ENCODE assay signal across 27 cellular contexts in the genomic region with DNA sequence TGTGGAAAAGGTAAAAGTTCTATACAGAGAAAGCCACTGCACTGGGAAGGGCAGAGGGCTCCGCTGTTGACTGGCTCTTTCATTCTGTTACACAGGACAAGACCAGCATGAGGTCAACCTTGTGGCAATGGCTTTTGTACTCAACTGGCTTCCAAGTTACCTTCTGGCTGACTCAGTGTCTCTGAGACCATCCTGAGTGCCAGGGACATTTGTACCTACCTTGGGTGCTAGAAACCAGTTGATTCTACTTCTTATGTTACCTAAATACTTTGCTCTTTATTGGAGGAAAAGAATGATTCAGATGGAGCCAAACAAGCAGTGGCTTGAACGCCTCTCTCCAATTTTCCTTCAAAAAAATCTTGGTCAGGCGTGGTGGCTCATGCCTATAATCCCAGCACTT.
A peak's percentile ranks its signal among the peaks of the same experiment; 100 is the strongest.
DNase-seq lines count a peak whose midpoint lies in the region; TF ChIP-seq lines count a peak whose summit lies in the region.
"Had no signal": no experiment of that assay in that cellular context is flagged by ENCODE, and none has a peak within 500 bp of the region (broad histone marks: within the 10 kb centered on the region; RNA-seq: fewer than 3 reads in every experiment).

No MANE protein-coding gene starts in this region.

- H3K4me3 ChIP-seq in PC-9 (no peak overlapping the region), epithelial cell of esophagus (ENCODE audit: low read length) (no peak overlapping the region), osteoblast (ENCODE audit: insufficient read depth, low read length) (no peak overlapping the region), BE2C (ENCODE audit: low read depth, low read length) (no peak overlapping the region), WERI-Rb-1 (ENCODE audit: low read depth, low read length) (no peak overlapping the region)
- H3K4me3 ChIP-seq: HAP-1, smooth muscle cell had no signal

- no peaks in the 10 kb centered on the region for H3K9me2 ChIP-seq in PC-9 (ENCODE audit: insufficient read depth)

- BruUV-seq in PC-9 (replicated peaks; lab: Mats Ljungman, UMichigan), result no TSS peak

- DNase-seq in PC-9, result no peak
- peak; percentile 85 for DNase-seq in epithelial cell of esophagus (ENCODE audit: low read depth)
- DNase-seq in osteoblast (ENCODE audit: insufficient read length, low spot score, missing footprints), result peak; percentile 29
- DNase-seq in substantia nigra (lab: John Stamatoyannopoulos, UW), result no peak
- DNase-seq in BE2C, result no peak
- no peak for DNase-seq in stimulated activated CD4-positive, alpha-beta T cell treated with anti-CD3 and anti-CD28 coated beads, Interleukin-2, amount 100 ng/mL, for 48 hours
- DNase-seq in WERI-Rb-1, result no peak
- DNase-seq: activated CD4-positive, alpha-beta T cell treated with anti-CD3 and anti-CD28 coated beads for 4 hours; activated CD8-positive, alpha-beta memory T cell treated with anti-CD3 and anti-CD28 coated beads for 24 hours; activated effector memory CD4-positive, alpha-beta T cell treated with anti-CD3 and anti-CD28 coated beads, Interleukin-2, amount 50 U/mL, for 16 hours; activated naive CD8-positive, alpha-beta T cell treated with anti-CD3 and anti-CD28 coated beads for 36 hours; activated T-cell treated with anti-CD3 and anti-CD28 coated beads, Interleukin-2, amount 50 U/mL, for 1 hour; aorta; caudate nucleus; cortex of kidney; endodermal cell; midbrain; naive thymus-derived CD4-positive, alpha-beta T cell; NCI-H2107; NCI-H446; NCI-H774; nucleus accumbens; stimulated activated CD4-positive, alpha-beta T cell treated with anti-CD3 and anti-CD28 coated beads, Interleukin-1b, Interleukin-23, amount 100 ng/mL, for 48 hours; T-helper 17 cell had no signal

- CTCF ChIA-PET in PC-9 (lab: Charles Lee), result no interaction called here

- H3K9me3 ChIP-seq in PC-9 (ENCODE audit: insufficient read depth, low read depth) (no peaks in the 10 kb centered on the region), osteoblast (ENCODE audit: low read depth, low read length) (no peaks in the 10 kb centered on the region), BE2C (no peaks in the 10 kb centered on the region), WERI-Rb-1 (ENCODE audit: severe bottlenecking) (peaks cover 4% of the 10 kb centered on the region)
- H3K9me3 ChIP-seq: HAP-1 had no signal

- H3K4me2 ChIP-seq in PC-9 (peak overlapping the region; percentile 24; the same call in 1 of the 2 replicates), osteoblast (ENCODE audit: insufficient read depth, low read length) (no peak overlapping the region)
- H3K4me2 ChIP-seq: smooth muscle cell had no signal

- H3K4me1 ChIP-seq in PC-9 (replicated peaks; ENCODE audit: insufficient read depth), result peaks cover 32% of the 10 kb centered on the region
- H3K4me1 ChIP-seq in osteoblast (ENCODE audit: insufficient read depth, low read length), result no peaks in the 10 kb centered on the region
- H3K4me1 ChIP-seq in BE2C, result no peaks in the 10 kb centered on the region
- H3K4me1 ChIP-seq: HAP-1 had no signal

- intact Hi-C loops in PC-9 (cut with micrococcal nuclease; ENCODE audit: unreplicated experiment), result loop anchor here (5.0 kb wide), 1 partner anchor 189 kb away; no protein-coding TSS in a partner anchor

- POLR2A ChIA-PET in PC-9 (lab: Charles Lee; ENCODE audit: unreplicated experiment), result no interaction called here

- TF ChIP-seq CTCF in 22Rv1 (IDR thresholded peaks at IDR 0.05) (no peak), PC-9 (conservative IDR thresholded peaks at IDR 0.05) (no peak), epithelial cell of esophagus (IDR thresholded peaks at IDR 0.05; ENCODE audit: insufficient read depth, low read depth, low read length, missing control alignments) (no peak), osteoblast (IDR thresholded peaks at IDR 0.05; ENCODE audit: extremely low read depth, low read depth, low read length) (no peak), BE2C (IDR thresholded peaks at IDR 0.05; ENCODE audit: low read depth, low read length) (no peak), WERI-Rb-1 (IDR thresholded peaks at IDR 0.05; ENCODE audit: low read depth, low read length) (no peak)

- peaks cover 49% of the 10 kb centered on the region for H3F3A ChIP-seq in PC-9 (ENCODE audit: insufficient read depth, low read depth)

- H3K27ac ChIP-seq in 22Rv1, result 0 out of 2 replicates have a peak overlapping the region, but pooled peaks have one; percentile 10
- peak overlapping the region; percentile 54 for H3K27ac ChIP-seq in PC-9
- no peak overlapping the region for H3K27ac ChIP-seq in osteoblast (ENCODE audit: low read depth, low read length)
- no peak overlapping the region for H3K27ac ChIP-seq in substantia nigra (ENCODE audit: low read depth, low read length, poor library complexity, severe bottlenecking)
- no peak overlapping the region for H3K27ac ChIP-seq in WERI-Rb-1

- H4K20me1 ChIP-seq in PC-9 (ENCODE audit: insufficient read depth), result no peaks in the 10 kb centered on the region; the same call in 1 of the 2 replicates
- no peaks in the 10 kb centered on the region for H4K20me1 ChIP-seq in osteoblast (ENCODE audit: insufficient read depth, low read length)

- no peaks in the 10 kb centered on the region for H3K27me3 ChIP-seq in PC-9 (ENCODE audit: insufficient read depth, low read depth)
- H3K27me3 ChIP-seq in osteoblast (ENCODE audit: insufficient read depth, low read length), result no peaks in the 10 kb centered on the region
- no peaks in the 10 kb centered on the region for H3K27me3 ChIP-seq in BE2C
- no peaks in the 10 kb centered on the region for H3K27me3 ChIP-seq in WERI-Rb-1 (ENCODE audit: insufficient read depth, low read depth, severe bottlenecking)

- H3K79me2 ChIP-seq in PC-9 (ENCODE audit: low read depth) (peaks cover 93% of the 10 kb centered on the region), osteoblast (ENCODE audit: insufficient read depth, low read length) (no peaks in the 10 kb centered on the region)

- H2AFZ ChIP-seq in PC-9 (no peak overlapping the region), osteoblast (ENCODE audit: low read length) (no peak overlapping the region)

- H3K36me3 ChIP-seq in PC-9 (ENCODE audit: low read depth), result peaks cover 20% of the 10 kb centered on the region; the same call in 1 of the 2 replicates
- H3K36me3 ChIP-seq in osteoblast (ENCODE audit: insufficient read depth, low read length), result no peaks in the 10 kb centered on the region
- no peaks in the 10 kb centered on the region for H3K36me3 ChIP-seq in BE2C
- H3K36me3 ChIP-seq in WERI-Rb-1, result peaks cover 15% of the 10 kb centered on the region
- H3K36me3 ChIP-seq: HAP-1 had no signal

Comparison
In these comparisons a context has a peak if more than half of its experiments do, and no peak if none do; other contexts are left out.
1. H3K27ac ChIP-seq: peak in 22Rv1 (single experiment) and PC-9 (single experiment); none in osteoblast (single experiment), substantia nigra (single experiment) and WERI-Rb-1 (single experiment).
2. DNase-seq: peak in epithelial cell of esophagus (single experiment) and osteoblast (single experiment); none in PC-9 (0 of 2), substantia nigra (0 of 49), BE2C (single experiment), stimulated activated CD4-positive, alpha-beta T cell treated with anti-CD3 and anti-CD28 coated beads, Interleukin-2, amount 100 ng/mL, for 48 hours (0 of 2) and WERI-Rb-1 (single experiment).